17 cellular contexts compared by ENCODE assay signal in genomic region chr1:52037909-52038308, GRCh38. TPM values are rescaled to one million over a fixed set of nuclear protein-coding genes. Genes with fewer than 3 reads are reported as not detected.
DNase-seq lines count a peak whose midpoint lies in the region; ATAC-seq, FAIRE-seq and TF ChIP-seq lines count a peak whose summit lies in the region.
"Had no signal": no experiment of that assay in that cellular context is flagged by ENCODE, and none has a peak within 500 bp of the region (broad histone marks: within the 10 kb centered on the region; RNA-seq: fewer than 3 reads in every experiment).

No MANE protein-coding gene starts in this region.

- H3K56ac ChIP-seq in IMR-90 (ENCODE audit: extremely low read depth, insufficient read depth, low read length) = no peak overlapping the region

- no peak overlapping the region for H2AK5ac ChIP-seq in IMR-90 (ENCODE audit: low read depth, low read length)

- intact Hi-C loops in IMR-90 (cut with micrococcal nuclease) (no loop called here), transverse colon (cut with DNase I; ENCODE audit: low total_unique reads) (no loop called here), ascending aorta (cut with DNase I) (no loop called here)

- H3K27me3 ChIP-seq in IMR-90 (ENCODE audit: control insufficient read depth, insufficient read depth, low read length) (no peaks in the 10 kb centered on the region), hepatocyte (no peaks in the 10 kb centered on the region), transverse colon (no peaks in the 10 kb centered on the region), ascending aorta (no peaks in the 10 kb centered on the region)
- H3K27me3 ChIP-seq: BE2C had no signal

- H2AK9ac ChIP-seq in IMR-90 (replicated peaks; ENCODE audit: low read depth, low read length, poor library complexity) = no peak overlapping the region

- no peak overlapping the region for H3K4me3 ChIP-seq in A549
- H3K4me3 ChIP-seq in IMR-90 (ENCODE audit: insufficient read depth, low read depth, low read length) = no peak overlapping the region
- H3K4me3 ChIP-seq in hepatocyte = no peak overlapping the region
- H3K4me3 ChIP-seq in transverse colon = no peak overlapping the region
- no peak overlapping the region for H3K4me3 ChIP-seq in ascending aorta
- H3K4me3 ChIP-seq: GM12878 had no signal

- peaks cover 5% of the 10 kb centered on the region for H3K79me2 ChIP-seq in hepatocyte

- CTCF ChIA-PET in A549 (lab: Yijun Ruan, JAX) (interaction anchor here (0.7 to 1.3 kb wide), 2 partner anchors 15 to 141 kb away, joined by 3 to 4 read pairs; no protein-coding TSS in a partner anchor), IMR-90 (lab: Yijun Ruan, JAX) (interaction anchor here (0.6 kb wide), 1 partner anchor 186 kb away, joined by 4 read pairs; no protein-coding TSS in a partner anchor)

- H2BK15ac ChIP-seq in IMR-90 (ENCODE audit: low read depth, low read length) = no peak overlapping the region

- no peak overlapping the region for H4K8ac ChIP-seq in IMR-90 (ENCODE audit: low read depth in 2 of 2, low read length in 2 of 2)

- BruUV-seq in IMR-90 (replicated peaks; lab: Mats Ljungman, UMichigan) = no TSS peak

- 86% methylated on average over 1 of the region's 1 CpG for WGBS in A549 (ENCODE audit: missing lambda C conversion rate)
- WGBS in IMR-90 (ENCODE audit: extremely low coverage in 2 of 2, insufficient read length in 1 of 2), 2 experiments = no CpG with 5 or more reads among the region's 1 CpG
- 82% methylated on average over 1 of the region's 1 CpG for WGBS in hepatocyte (ENCODE audit: low lambda C conversion rate, missing lambda C conversion rate)
- 62 to 88% methylated on average over 1 of the region's 1 CpG for WGBS in transverse colon (ENCODE audit: low coverage in 1 of 2), 2 donors

- peaks cover 13 to 21% of the 10 kb centered on the region in 2 experiments for H3K79me1 ChIP-seq in IMR-90 (ENCODE audit: low read depth in 1 of 2, low read length in 2 of 2)

- H4K91ac ChIP-seq in IMR-90 (ENCODE audit: insufficient read depth, low read depth, low read length) = no peak overlapping the region

- TF ChIP-seq CTCF in A549 (IDR thresholded peaks at IDR 0.05) (no peak), IMR-90 (conservative IDR thresholded peaks at IDR 0.05; ENCODE audit: low read depth, low read length) (no peak), hepatocyte (IDR thresholded peaks at IDR 0.05; ENCODE audit: poor library complexity) (no peak), transverse colon (IDR thresholded peaks at IDR 0.05) (no peak), ascending aorta (IDR thresholded peaks at IDR 0.05) (no peak)

- no peak overlapping the region for H2BK5ac ChIP-seq in IMR-90 (ENCODE audit: low read depth, low read length, poor library complexity, severe bottlenecking)

- DNase-seq in A549 (ENCODE audit: low read depth in 1 of 2, low spot score in 1 of 2) (no peak), IMR-90 (no peak), hepatocyte (ENCODE audit: low spot score) (no peak), transverse colon (no peak), ascending aorta (ENCODE audit: low spot score in 2 of 2) (no peak), NCI-H1436 treated with DMSO at 0.1 percent for 48 hours (lab: John Stamatoyannopoulos, UW) (no peak)
- DNase-seq: ACHN; BE2C; C1 segment of cervical spinal cord; CD4-positive, CD25-positive, alpha-beta regulatory T cell; CD8-positive, alpha-beta memory T cell; COR-L47; DND-41; GOT3; H7 had no signal

- no peak overlapping the region for H3K9ac ChIP-seq in IMR-90 (ENCODE audit: low read depth, low read length)

- no peak overlapping the region for H3K23ac ChIP-seq in IMR-90 (ENCODE audit: low read depth, low read length)

- FAIRE-seq in A549 (lab: Jason Lieb, UNC) = no peak
- FAIRE-seq: GM12878 had no signal

- 0 out of 6 replicates have a peak overlapping the region, but pooled peaks of 1 of the 2 experiments have one; percentile 19 for H3K27ac ChIP-seq in A549
- H3K27ac ChIP-seq in IMR-90 (ENCODE audit: insufficient read depth, low read length) = peak overlapping the region; percentile 25; the same call in 1 of the 2 replicates
- H3K27ac ChIP-seq in hepatocyte = peak overlapping the region; percentile 39
- H3K27ac ChIP-seq in transverse colon = peak overlapping the region in 3 of 4 donors; percentile 17 to 46 (median 33)
- H3K27ac ChIP-seq in ascending aorta = no peak overlapping the region

- H3K4me2 ChIP-seq in A549 (peak overlapping the region; percentile 49), IMR-90 (ENCODE audit: low read depth, low read length) (no peak overlapping the region), hepatocyte (peak overlapping the region; percentile 40)

- no peak overlapping the region for H3K18ac ChIP-seq in IMR-90 (ENCODE audit: low read depth, low read length)

- no peaks in the 10 kb centered on the region for H3K9me2 ChIP-seq in hepatocyte (replicated peaks; ENCODE audit: insufficient read depth)

- H2BK120ac ChIP-seq in IMR-90 (ENCODE audit: low read depth, low read length) = no peak overlapping the region

- in situ Hi-C loops in IMR-90 (cut with MboI; ENCODE audit: low sequenced_read_pairs) (no loop called here), transverse colon (cut with MboI; ENCODE audit: low pct_ligation_motif_present in 1 of 4, low pct_unique_long_range_greater_than_20kb in 1 of 4, low sequenced_read_pairs in 3 of 4) (no loop called here)

- H3K36me3 ChIP-seq in IMR-90 (ENCODE audit: control insufficient read depth, insufficient read depth, low read length) = peaks cover 12% of the 10 kb centered on the region
- H3K36me3 ChIP-seq in hepatocyte (replicated peaks; ENCODE audit: insufficient read depth, low read depth) = no peaks in the 10 kb centered on the region
- peaks cover 0 to 17% (median 5%) of the 10 kb centered on the region in 4 donors for H3K36me3 ChIP-seq in transverse colon
- peaks cover 16 to 26% of the 10 kb centered on the region in 2 donors for H3K36me3 ChIP-seq in ascending aorta
- H3K36me3 ChIP-seq: BE2C had no signal

- TF ChIP-seq POLR2A in A549 (IDR thresholded peaks at IDR 0.05; ENCODE audit: low read length) (no peak), IMR-90 (IDR thresholded peaks at IDR 0.05; ENCODE audit: low read depth, low read length) (no peak), transverse colon (IDR thresholded peaks at IDR 0.05) (no peak)

- H4K5ac ChIP-seq in IMR-90 (ENCODE audit: low read depth, low read length) = no peak overlapping the region

- no peaks in the 10 kb centered on the region for H3K9me3 ChIP-seq in A549
- H3K9me3 ChIP-seq in IMR-90 (ENCODE audit: control insufficient read depth, insufficient read depth, low read length) = no peaks in the 10 kb centered on the region
- no peaks in the 10 kb centered on the region for H3K9me3 ChIP-seq in hepatocyte (ENCODE audit: low read depth)
- no peaks in the 10 kb centered on the region for H3K9me3 ChIP-seq in transverse colon
- no peaks in the 10 kb centered on the region for H3K9me3 ChIP-seq in ascending aorta
- H3K9me3 ChIP-seq: BE2C had no signal

- peaks cover 18% of the 10 kb centered on the region for H3K4me1 ChIP-seq in A549
- H3K4me1 ChIP-seq in IMR-90 (ENCODE audit: control insufficient read depth, insufficient read depth, low read length) = peaks cover 2% of the 10 kb centered on the region; the same call in 1 of the 2 replicates
- peaks cover 14% of the 10 kb centered on the region for H3K4me1 ChIP-seq in hepatocyte (ENCODE audit: insufficient read depth)
- H3K4me1 ChIP-seq in transverse colon = peaks cover 0 to 17% (median 10%) of the 10 kb centered on the region in 4 donors
- H3K4me1 ChIP-seq in ascending aorta = peaks cover 0 to 3% of the 10 kb centered on the region in 2 donors
- H3K4me1 ChIP-seq: BE2C had no signal

- TF ChIP-seq RAD21 in A549 (conservative IDR thresholded peaks at IDR 0.05 in 1 of 2, IDR thresholded peaks at IDR 0.05 in 1 of 2) (no peak), IMR-90 (IDR thresholded peaks at IDR 0.05; ENCODE audit: low read length) (no peak)

- H2AFZ ChIP-seq in IMR-90 (replicated peaks; ENCODE audit: low read length, poor library complexity) (no peak overlapping the region), hepatocyte (no peak overlapping the region)

- no peak overlapping the region for H3K4ac ChIP-seq in IMR-90 (ENCODE audit: low read depth, low read length)

- H4K20me1 ChIP-seq in IMR-90 (ENCODE audit: insufficient read depth, low read length) (peaks cover 4% of the 10 kb centered on the region), hepatocyte (ENCODE audit: insufficient read depth, poor library complexity, severe bottlenecking) (no peaks in the 10 kb centered on the region)

- H2BK20ac ChIP-seq in IMR-90 (ENCODE audit: low read depth, low read length) = no peak overlapping the region

- no peak for ATAC-seq in A549
- ATAC-seq in IMR-90 (ENCODE audit: low read depth) = no peak
- ATAC-seq: GM12878, HCT116 had no signal

- H3K14ac ChIP-seq in IMR-90 (replicated peaks; ENCODE audit: low read depth, low read length) = no peak overlapping the region

- POLR2A ChIA-PET in A549 (lab: Yijun Ruan, JAX) (no interaction called here), IMR-90 (lab: Charles Lee; ENCODE audit: unreplicated experiment) (no interaction called here)

- no peak for TF ChIP-seq EP300 in A549 (IDR thresholded peaks at IDR 0.05)
- no peak for TF ChIP-seq EP300 in transverse colon (IDR thresholded peaks at IDR 0.05; ENCODE audit: low read depth)

- dilution Hi-C loops in IMR-90 (cut with HindIII; ENCODE audit: low sequenced_read_pairs, unreplicated experiment) = no loop called here

- no peaks in the 10 kb centered on the region for H3K9me1 ChIP-seq in IMR-90 (ENCODE audit: insufficient read depth, low read length)

RNA-seq across cellular contexts. Expression of gene KTI12, which starts 4.3 kb away (rescaled TPM):
- polyA plus RNA-seq in A549 (2011; rRNA removed) = 12.0 TPM in 2 replicates
- polyA plus RNA-seq in A549 (2012; cell fraction: cytosol; rRNA removed) = 16.3 and 19.5 TPM in 2 replicates
- 20.5 and 24.6 TPM in 2 replicates for polyA plus RNA-seq in A549 (2012; cell fraction: nucleus; rRNA removed)
- polyA plus RNA-seq in A549 (2017; fragmentation: RNase III; extraction: RNeasy Plus Mini Kit Qiagen cat#74134 plus additional on column Dnase treatment) = 9.6 to 11.8 TPM (median 10.9 TPM) in 3 replicates
- 7.6 and 10.1 TPM in 2 replicates for polyA minus RNA-seq in A549 (2011; rRNA and poly(A)+ RNA removed)
- total RNA-seq in IMR-90 (2012; rRNA removed) = 13.1 and 15.2 TPM in 2 replicates
- polyA plus RNA-seq in IMR-90 (2012; rRNA removed) = 16.3 and 18.3 TPM in 2 replicates
- polyA plus RNA-seq in IMR-90 (2012; cell fraction: cytosol; rRNA removed) = 13.6 and 18.8 TPM in 2 replicates
- 11.6 and 16.9 TPM in 2 replicates for polyA plus RNA-seq in IMR-90 (2012; cell fraction: nucleus; rRNA removed; ENCODE audit: low replicate concordance)
- total RNA-seq in hepatocyte = 9.6 and 14.8 TPM in 2 replicates
- polyA plus RNA-seq in hepatocyte = 10.4 and 11.4 TPM in 2 replicates
- 1 to 10 TPM in 3 of 4 donors, not detected in 1; 1.8 to 7.9 (median 7.3) TPM for total RNA-seq in transverse colon
- total RNA-seq in ascending aorta = 10.3 TPM

RNA-seq across cellular contexts. Expression of gene TXNDC12, which starts 17.1 kb away (rescaled TPM):
- 42.0 and 65.2 TPM in 2 replicates for polyA plus RNA-seq in A549 (2011; rRNA removed)
- 23.7 and 24.4 TPM in 2 replicates for polyA plus RNA-seq in A549 (2012; cell fraction: cytosol; rRNA removed)
- 14.6 and 15.0 TPM in 2 replicates for polyA plus RNA-seq in A549 (2012; cell fraction: nucleus; rRNA removed)
- 54.3 to 61.0 TPM (median 59.7 TPM) in 3 replicates for polyA plus RNA-seq in A549 (2017; fragmentation: RNase III; extraction: RNeasy Plus Mini Kit Qiagen cat#74134 plus additional on column Dnase treatment)
- polyA minus RNA-seq in A549 (2011; rRNA and poly(A)+ RNA removed) = 11.6 and 23.9 TPM in 2 replicates
- total RNA-seq in IMR-90 (2012; rRNA removed) = 29.9 and 35.3 TPM in 2 replicates
- polyA plus RNA-seq in IMR-90 (2012; rRNA removed) = 22.0 and 24.4 TPM in 2 replicates
- polyA plus RNA-seq in IMR-90 (2012; cell fraction: cytosol; rRNA removed) = 13.5 and 14.3 TPM in 2 replicates
- polyA plus RNA-seq in IMR-90 (2012; cell fraction: nucleus; rRNA removed; ENCODE audit: low replicate concordance) = 12.7 and 17.4 TPM in 2 replicates
- 81.0 and 89.5 TPM in 2 replicates for total RNA-seq in hepatocyte
- 86.2 and 91.1 TPM in 2 replicates for polyA plus RNA-seq in hepatocyte
- total RNA-seq in transverse colon = 100 to 1,000 TPM in 1 of 4 donors, 10 to 100 TPM in 3; 31.4 to 103 (median 35.0) TPM
- total RNA-seq in ascending aorta = 16.4 TPM

RNA-seq across cellular contexts. Expression of gene BTF3L4, which starts 18.2 kb away (rescaled TPM):
- polyA plus RNA-seq in A549 (2011; rRNA removed) (47.7 and 63.8 TPM in 2 replicates), A549 (2017; fragmentation: RNase III; extraction: RNeasy Plus Mini Kit Qiagen cat#74134 plus additional on column Dnase treatment) (46.8 to 53.7 TPM (median 47.4 TPM) in 3 replicates), IMR-90 (2012; rRNA removed) (29.3 and 34.5 TPM in 2 replicates), hepatocyte (58.6 and 67.5 TPM in 2 replicates)
- 11.2 and 12.1 TPM in 2 replicates for polyA plus RNA-seq in A549 (2012; cell fraction: cytosol; rRNA removed)
- polyA plus RNA-seq in A549 (2012; cell fraction: nucleus; rRNA removed) = 3.5 and 6.6 TPM in 2 replicates
- polyA minus RNA-seq in A549 (2011; rRNA and poly(A)+ RNA removed) = 11.0 and 11.2 TPM in 2 replicates
- total RNA-seq in IMR-90 (2012; rRNA removed) (41.2 and 46.4 TPM in 2 replicates), hepatocyte (73.9 and 80.2 TPM in 2 replicates), transverse colon (10 to 100 TPM in 3 of 4 donors, 1 to 10 TPM in 1; 5.2 to 32.1 (median 14.2) TPM), ascending aorta (39.9 TPM)
- polyA plus RNA-seq in IMR-90 (2012; cell fraction: cytosol; rRNA removed) = 4.9 and 8.1 TPM in 2 replicates
- polyA plus RNA-seq in IMR-90 (2012; cell fraction: nucleus; rRNA removed; ENCODE audit: low replicate concordance) = 1.7 and 22.0 TPM in 2 replicates

RNA-seq across cellular contexts. Expression of gene RAB3B, which starts 47.4 kb away (rescaled TPM):
- polyA plus RNA-seq in A549 (2011; rRNA removed) (6.9 and 7.9 TPM in 2 replicates), A549 (2017; fragmentation: RNase III; extraction: RNeasy Plus Mini Kit Qiagen cat#74134 plus additional on column Dnase treatment) (10.9 to 15.1 TPM (median 13.6 TPM) in 3 replicates), IMR-90 (2012; rRNA removed) (31.4 and 33.6 TPM in 2 replicates), hepatocyte (7.5 and 9.7 TPM in 2 replicates)
- 1.6 and 2.2 TPM in 2 replicates for polyA plus RNA-seq in A549 (2012; cell fraction: cytosol; rRNA removed)
- polyA plus RNA-seq in A549 (2012; cell fraction: nucleus; rRNA removed) = 1.2 and 1.9 TPM in 2 replicates
- 12.5 and 13.5 TPM in 2 replicates for polyA minus RNA-seq in A549 (2011; rRNA and poly(A)+ RNA removed)
- total RNA-seq in IMR-90 (2012; rRNA removed) (78.5 and 91.9 TPM in 2 replicates), hepatocyte (23.1 and 24.7 TPM in 2 replicates), transverse colon (1 to 10 TPM; 1.8 to 4.5 (median 3.4) TPM), ascending aorta (not detected)
- 10.6 and 11.3 TPM in 2 replicates for polyA plus RNA-seq in IMR-90 (2012; cell fraction: cytosol; rRNA removed)
- polyA plus RNA-seq in IMR-90 (2012; cell fraction: nucleus; rRNA removed; ENCODE audit: low replicate concordance) = 6.3 and 19.7 TPM in 2 replicates
- total RNA-seq: CD4-positive, CD25-positive, alpha-beta regulatory T cell had no signal
- polyA plus RNA-seq: CD4-positive, CD25-positive, alpha-beta regulatory T cell had no signal

Comparison
In these comparisons a context has a peak if more than half of its experiments do, and no peak if none do; other contexts are left out.
1. H3K27ac ChIP-seq: peak in IMR-90 (single experiment), hepatocyte (single experiment) and transverse colon (3 of 4); none in ascending aorta (0 of 2).